17 cellular contexts compared by ENCODE assay signal in the genomic region with DNA sequence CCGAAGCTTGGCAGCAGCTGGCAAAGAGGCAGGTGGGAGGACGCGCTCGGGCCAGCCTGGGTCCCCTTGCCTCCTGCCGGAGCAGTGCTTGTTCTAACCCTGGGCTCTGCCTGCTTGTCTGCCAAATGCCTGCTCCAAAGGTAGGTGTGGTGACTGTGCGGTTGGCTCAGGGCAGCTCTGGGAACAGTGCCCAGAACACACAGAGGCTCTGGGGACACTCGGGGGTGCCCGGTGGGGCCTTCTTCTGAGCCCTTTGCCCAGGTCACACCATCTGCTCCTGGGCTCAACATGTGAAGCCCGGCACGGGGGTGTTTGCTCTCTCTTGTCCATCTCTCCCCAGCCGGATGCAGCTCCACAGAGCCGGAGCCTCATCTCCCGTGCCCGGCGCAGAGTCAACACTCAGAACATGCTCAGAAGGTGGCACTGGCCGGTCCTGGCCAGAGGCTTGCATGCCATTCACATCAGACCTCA.
A peak's percentile ranks its signal among the peaks of the same experiment; 100 is the strongest.
DNase-seq lines count a peak whose midpoint lies in the region; ATAC-seq and TF ChIP-seq lines count a peak whose summit lies in the region.
"Had no signal": no experiment of that assay in that cellular context is flagged by ENCODE, and none has a peak within 500 bp of the region (broad histone marks: within the 10 kb centered on the region; RNA-seq: fewer than 3 reads in every experiment).

No MANE protein-coding gene starts in this region.

- DNase-seq in NCI-H1092 (lab: John Stamatoyannopoulos, UW) (peak; percentile 57), RWPE2 (ENCODE audit: low spot score) (peak; percentile 62), right cardiac atrium (peak; percentile 16 to 70 (median 50)), spleen (peak; percentile 62), DMS53 treated with DMSO at 0.1 percent for 48 hours (lab: John Stamatoyannopoulos, UW; ENCODE audit: unreplicated experiment) (no peak)
- DNase-seq: activated naive CD8-positive, alpha-beta T cell treated with anti-CD3 and anti-CD28 coated beads, Interleukin-2, amount 10 ng/mL, durations not matched to agents 7 days and 5 days; activated T-cell treated with anti-CD3 and anti-CD28 coated beads, Interleukin-2, amount 50 U/mL, for 72 hours; DMS53; effector CD8-positive, alpha-beta T cell; NCI-H1436 treated with DMSO at 0.1 percent for 48 hours; occipital lobe; SK-N-SH; transverse colon had no signal

- 67% methylated on average over 16 of the region's 16 CpGs for WGBS in right cardiac atrium
- 86 to 92% (median 89%) methylated on average over 8 to 16 of the region's 16 CpGs for WGBS in spleen, 5 donors

- no peaks in the 10 kb centered on the region for H3K9me3 ChIP-seq in RWPE2 (ENCODE audit: severe bottlenecking)
- H3K9me3 ChIP-seq in right cardiac atrium (ENCODE audit: control insufficient read depth, low read length), result no peaks in the 10 kb centered on the region
- H3K9me3 ChIP-seq in spleen, result no peaks in the 10 kb centered on the region
- H3K9me3 ChIP-seq: mucosa of descending colon, SK-N-SH, transverse colon had no signal

- H3K36me3 ChIP-seq in RWPE2 (ENCODE audit: low read depth) (no peaks in the 10 kb centered on the region), spleen (no peaks in the 10 kb centered on the region)
- H3K36me3 ChIP-seq: transverse colon had no signal

- H3K4me3 ChIP-seq in RWPE2 (ENCODE audit: severe bottlenecking) (no peak overlapping the region), right cardiac atrium (ENCODE audit: low read length) (no peak overlapping the region), spleen (no peak overlapping the region)
- H3K4me3 ChIP-seq: mucosa of descending colon, skin epidermis, transverse colon had no signal

- no peak for TF ChIP-seq POLR2A in spleen (IDR thresholded peaks at IDR 0.05)

- intact Hi-C loops in right cardiac atrium (cut with DNase I) (no loop called here), spleen (cut with DNase I; ENCODE audit: low total_unique reads) (no loop called here)

- H3K27me3 ChIP-seq in RWPE2 (ENCODE audit: insufficient read depth, poor library complexity, severe bottlenecking) (peaks cover 72% of the 10 kb centered on the region), right cardiac atrium (ENCODE audit: control insufficient read depth, insufficient read depth) (no peaks in the 10 kb centered on the region), spleen (replicated peaks in 1 of 7) (peaks cover 0 to 76% (median 8%) of the 10 kb centered on the region in 7 donors)

- ATAC-seq in RWPE2 (ENCODE audit: low read depth), result no peak
- peak; percentile 33 to 52 for ATAC-seq in right cardiac atrium
- no peak for ATAC-seq in HG03378 (IDR thresholded peaks at IDR 0.05; ENCODE audit: unreplicated experiment)
- no peak for ATAC-seq in HG03159 (IDR thresholded peaks at IDR 0.05; ENCODE audit: unreplicated experiment)
- ATAC-seq: activated T-cell treated with anti-CD3 and anti-CD28 coated beads, Interleukin-2, amount 50 U/mL, for 72 hours had no signal

- H3K27ac ChIP-seq in RWPE2 (ENCODE audit: poor library complexity, severe bottlenecking), result no peak overlapping the region
- H3K27ac ChIP-seq in right cardiac atrium (ENCODE audit: low read length), result no peak overlapping the region
- H3K27ac ChIP-seq in spleen, result no peak overlapping the region
- H3K27ac ChIP-seq: skin epidermis, transverse colon had no signal

- TF ChIP-seq CTCF in RWPE2 (IDR thresholded peaks at IDR 0.05; ENCODE audit: poor library complexity, severe bottlenecking) (no peak), spleen (IDR thresholded peaks at IDR 0.05 in 8 of 11, conservative IDR thresholded peaks at IDR 0.05 in 3 of 11) (no peak)

- H3K4me1 ChIP-seq in RWPE2 (ENCODE audit: insufficient read depth, poor library complexity, severe bottlenecking), result no peaks in the 10 kb centered on the region
- no peaks in the 10 kb centered on the region for H3K4me1 ChIP-seq in right cardiac atrium (ENCODE audit: control insufficient read depth, insufficient read depth, low read length)
- no peaks in the 10 kb centered on the region for H3K4me1 ChIP-seq in spleen
- H3K4me1 ChIP-seq: transverse colon had no signal

Comparison
In these comparisons a context has a peak if more than half of its experiments do, and no peak if none do; other contexts are left out.
1. ATAC-seq: peak in right cardiac atrium (2 of 2); none in RWPE2 (single experiment), HG03378 (single experiment) and HG03159 (single experiment).